In the genomic region with DNA sequence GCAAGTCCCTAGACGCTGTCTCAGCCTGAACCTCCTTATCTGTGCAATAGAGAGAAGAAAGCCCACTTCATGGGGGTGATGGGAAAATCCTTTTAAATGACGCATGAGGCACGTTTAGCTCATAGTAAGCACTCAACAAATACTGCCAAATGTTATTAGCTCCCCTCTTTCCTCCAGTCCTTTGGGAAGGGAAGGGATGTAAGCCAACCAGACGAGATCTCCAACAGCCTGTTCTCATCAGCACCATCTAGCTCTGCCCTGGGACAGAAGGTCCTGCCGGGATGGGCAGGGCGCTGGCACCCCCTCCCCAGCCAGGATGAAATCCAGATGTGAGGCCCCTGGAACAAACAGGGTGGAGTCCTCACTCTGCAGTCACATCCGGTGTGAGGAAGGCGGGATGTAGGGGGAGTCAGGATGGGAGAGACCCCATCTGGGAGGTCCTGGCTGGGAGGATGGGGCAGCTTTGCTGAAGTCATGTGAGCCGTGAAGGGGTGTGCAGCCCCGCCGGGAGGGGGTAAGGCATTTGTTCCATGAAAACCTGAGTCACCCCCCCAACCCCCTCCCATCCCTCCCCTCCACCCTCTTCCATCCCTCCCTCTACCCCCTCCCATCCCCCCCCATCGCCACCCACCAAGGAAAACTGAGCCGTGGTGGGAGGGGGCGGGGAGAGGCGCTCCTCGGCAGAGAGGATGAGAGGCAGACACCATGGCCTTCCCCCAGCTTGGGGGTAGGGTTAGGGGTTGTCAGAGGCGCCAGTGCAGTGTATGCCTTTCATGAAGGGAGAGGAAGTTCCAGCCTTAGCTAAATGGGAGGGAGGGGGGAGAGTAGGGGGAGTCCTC, we compare ENCODE assay signal across 9 cellular contexts. TPM values are rescaled to one million over a fixed set of nuclear protein-coding genes. Genes with fewer than 3 reads are reported as not detected.
DNase-seq lines count a peak whose midpoint lies in the region; ATAC-seq, FAIRE-seq and TF ChIP-seq lines count a peak whose summit lies in the region.
"Had no signal": no experiment of that assay in that cellular context is flagged by ENCODE, and none has a peak within 500 bp of the region (broad histone marks: within the 10 kb centered on the region; RNA-seq: fewer than 3 reads in every experiment).

No MANE protein-coding gene starts in this region.

- DNase-seq in astrocyte (ENCODE audit: low read depth) (peak; percentile 54), heart right ventricle (peak; percentile 66 to 79), sciatic nerve (ENCODE audit: low spot score) (peak; percentile 85), activated gamma-delta T cell (lab: John Stamatoyannopoulos, UW) (no peak)
- DNase-seq: WERI-Rb-1 had no signal

- no peak overlapping the region for H2AFZ ChIP-seq in astrocyte (ENCODE audit: low read depth, low read length)

- no peaks in the 10 kb centered on the region for H3K27me3 Mint-ChIP-seq in astrocyte (ENCODE audit: low read depth, unreplicated experiment)

- H3K79me2 ChIP-seq in astrocyte (ENCODE audit: insufficient read depth, low read length), result peaks cover 23% of the 10 kb centered on the region

- peak overlapping the region in 5 of 11 experiments; percentile 7 to 44 (median 23); a peak in 4 of 22 replicates for H3K9ac ChIP-seq in BLaER1 treated with 17β-estradiol and CSF1 and Interleukin-3, amounts not matched to agents 10 nM and 100 nM
- H3K9ac ChIP-seq in astrocyte (ENCODE audit: low read length), result peak overlapping the region; percentile 20

- no peaks in the 10 kb centered on the region for H3K9me3 Mint-ChIP-seq in astrocyte (ENCODE audit: unreplicated experiment)

- peaks cover 12% of the 10 kb centered on the region for H3K36me3 Mint-ChIP-seq in astrocyte (ENCODE audit: low read depth, unreplicated experiment)

- peak overlapping the region in 6 of 11 experiments; percentile 6 to 91 (median 44); a peak in 4 of 22 replicates for H3K27ac ChIP-seq in BLaER1 treated with 17β-estradiol and CSF1 and Interleukin-3, amounts not matched to agents 10 nM and 100 nM
- H3K27ac ChIP-seq in astrocyte (ENCODE audit: low read depth, low read length) (peak overlapping the region; percentile 50), heart right ventricle (peak overlapping the region; percentile 52 to 97 (median 80))
- H3K27ac ChIP-seq: WERI-Rb-1 had no signal

- H3K4me1 Mint-ChIP-seq in astrocyte (ENCODE audit: low read depth, unreplicated experiment), result peaks cover 2% of the 10 kb centered on the region

- peaks cover 10 to 51% (median 25%) of the 10 kb centered on the region in 11 experiments; a peak in 21 of 22 replicates for H3K36me3 ChIP-seq in BLaER1 treated with 17β-estradiol and CSF1 and Interleukin-3, amounts not matched to agents 10 nM and 100 nM
- H3K36me3 ChIP-seq in astrocyte (ENCODE audit: insufficient read depth, low read length) (no peaks in the 10 kb centered on the region), heart right ventricle (peaks cover 0 to 30% (median 6%) of the 10 kb centered on the region in 9 donors)
- H3K36me3 ChIP-seq: WERI-Rb-1 had no signal

- H3K27ac Mint-ChIP-seq in astrocyte (ENCODE audit: unreplicated experiment), result no peak overlapping the region

- H3K4me3 Mint-ChIP-seq in astrocyte (ENCODE audit: unreplicated experiment), result no peak overlapping the region

- H3K9me3 ChIP-seq in BLaER1 treated with 17β-estradiol and CSF1 and Interleukin-3, amounts not matched to agents 10 nM and 100 nM (replicated peaks in 1 of 11), result no peaks in the 10 kb centered on the region
- H3K9me3 ChIP-seq in astrocyte (ENCODE audit: insufficient read depth, low read depth, low read length), result no peaks in the 10 kb centered on the region
- H3K9me3 ChIP-seq in heart right ventricle, result no peaks in the 10 kb centered on the region

- WGBS in heart right ventricle, 2 donors, result 36 to 42% methylated on average over 13 to 17 of the region's 17 CpGs

- no peak overlapping the region for H3K4me3 ChIP-seq in BLaER1 treated with 17β-estradiol and CSF1 and Interleukin-3, amounts not matched to agents 10 nM and 100 nM
- no peak overlapping the region for H3K4me3 ChIP-seq in astrocyte (ENCODE audit: insufficient read depth, low read depth, low read length)
- H3K4me3 ChIP-seq in heart right ventricle, result peak overlapping the region in 5 of 10 donors; percentile 18 to 27 (median 22)

- no peak for TF ChIP-seq CTCF in astrocyte (IDR thresholded peaks at IDR 0.05; ENCODE audit: insufficient read depth, low read depth, low read length)
- no peak for TF ChIP-seq CTCF in heart right ventricle (IDR thresholded peaks at IDR 0.05)

- ATAC-seq in heart right ventricle, result peak; percentile 39 to 78 (median 71)
- peak; percentile 86 for ATAC-seq in sciatic nerve
- ATAC-seq in GM21825 (IDR thresholded peaks at IDR 0.05; ENCODE audit: unreplicated experiment), result no peak
- ATAC-seq in HG03139 (IDR thresholded peaks at IDR 0.05; ENCODE audit: unreplicated experiment), result no peak
- ATAC-seq in HG03342 (IDR thresholded peaks at IDR 0.05; ENCODE audit: unreplicated experiment), result no peak

- peaks cover 45 to 78% (median 64%) of the 10 kb centered on the region in 10 experiments for H3K4me1 ChIP-seq in BLaER1 treated with 17β-estradiol and CSF1 and Interleukin-3, amounts not matched to agents 10 nM and 100 nM
- peaks cover 8% of the 10 kb centered on the region for H3K4me1 ChIP-seq in astrocyte (ENCODE audit: insufficient read depth, low read length)
- peaks cover 4 to 55% (median 47%) of the 10 kb centered on the region in 9 donors for H3K4me1 ChIP-seq in heart right ventricle

- no peak for FAIRE-seq in astrocyte (lab: Jason Lieb, UNC)

- peaks cover 4 to 82% (median 50%) of the 10 kb centered on the region in 11 experiments; a peak in 17 of 22 replicates for H4K20me1 ChIP-seq in BLaER1 treated with 17β-estradiol and CSF1 and Interleukin-3, amounts not matched to agents 10 nM and 100 nM
- H4K20me1 ChIP-seq in astrocyte (ENCODE audit: insufficient read depth, low read length), result peaks cover 25% of the 10 kb centered on the region

- H3K4me2 ChIP-seq in BLaER1 treated with 17β-estradiol and CSF1 and Interleukin-3, amounts not matched to agents 10 nM and 100 nM, result peak overlapping the region in 10 of 11 experiments; percentile 29 to 100 (median 97); a peak in 18 of 22 replicates
- H3K4me2 ChIP-seq in astrocyte (ENCODE audit: low read length), result peak overlapping the region; percentile 48

- no peaks in the 10 kb centered on the region for H3K27me3 ChIP-seq in BLaER1 treated with 17β-estradiol and CSF1 and Interleukin-3, amounts not matched to agents 10 nM and 100 nM
- H3K27me3 ChIP-seq in astrocyte (ENCODE audit: insufficient read depth, low read length) (no peaks in the 10 kb centered on the region), heart right ventricle (peaks cover 0 to 7% (median 0%) of the 10 kb centered on the region in 7 donors)

- intact Hi-C loops in heart right ventricle (cut with DNase I), result loop anchor here in 1 of 10 donors (5.0 kb wide), 1 partner anchor 34 kb away; a partner anchor contains a TSS
- intact Hi-C loops in sciatic nerve (cut with DNase I), result no loop called here

RNA-seq across cellular contexts. Expression of a gene that starts 4.5 kb away (rescaled TPM):
- total RNA-seq in astrocyte, result 15.7 and 16.8 TPM in 2 replicates
- 10 to 100 TPM in 1 of 10 donors, 1 to 10 TPM in 9; 1.8 to 12.2 (median 3.3) TPM for total RNA-seq in heart right ventricle
- polyA plus RNA-seq in heart right ventricle, result 1 to 10 TPM; 1.8 to 4.8 TPM
- 15.9 TPM for total RNA-seq in sciatic nerve

RNA-seq across cellular contexts. Expression of a gene that starts 25.4 kb away (rescaled TPM):
- total RNA-seq in astrocyte, result 57.8 and 60.3 TPM in 2 replicates
- total RNA-seq in heart right ventricle, result 10 to 100 TPM; 53.2 to 94.3 (median 69.0) TPM
- polyA plus RNA-seq in heart right ventricle, result 100 to 1,000 TPM in 1 of 2 donors, 10 to 100 TPM in 1; 29.0 to 101 TPM
- total RNA-seq in sciatic nerve, result 29.3 TPM

RNA-seq across cellular contexts. Expression of a gene that starts 31.8 kb away (rescaled TPM):
- total RNA-seq in astrocyte (42.6 and 50.6 TPM in 2 replicates), heart right ventricle (10 to 100 TPM; 11.8 to 36.4 (median 21.6) TPM), sciatic nerve (70.8 TPM)
- polyA plus RNA-seq in heart right ventricle, result 10 to 100 TPM; 20.9 to 34.7 TPM

RNA-seq across cellular contexts. Expression of a gene that starts 44.3 kb away (rescaled TPM):
- total RNA-seq in astrocyte (9.3 and 11.0 TPM in 2 replicates), heart right ventricle (10 to 100 TPM in 3 of 10 donors, 1 to 10 TPM in 7; 3.6 to 66.6 (median 9.3) TPM), sciatic nerve (30.7 TPM)
- 10 to 100 TPM in 1 of 2 donors, 1 to 10 TPM in 1; 6.9 to 12.1 TPM for polyA plus RNA-seq in heart right ventricle

Comparison
In these comparisons a context has a peak if more than half of its experiments do, and no peak if none do; other contexts are left out.
1. ATAC-seq: peak in heart right ventricle (8 of 8) and sciatic nerve (single experiment); none in GM21825 (single experiment), HG03139 (single experiment) and HG03342 (single experiment).
2. Peak in every context shown above with its lines, with median percentiles within 50 percentile points of each other: H3K27ac ChIP-seq.